ENCODE assay signal across 8 cellular contexts in genomic region chr2:88600038-88600465, GRCh38. TPM values are rescaled to one million over a fixed set of nuclear protein-coding genes. Genes with fewer than 3 reads are reported as not detected.
DNase-seq lines count a peak whose midpoint lies in the region; ATAC-seq, FAIRE-seq and TF ChIP-seq lines count a peak whose summit lies in the region.

No MANE protein-coding gene starts in this region.

- H3K4me1 Mint-ChIP-seq in CD14-positive monocyte, result peaks cover 12% of the 10 kb centered on the region
- H3K4me1 Mint-ChIP-seq in activated CD8-positive, alpha-beta T cell treated with anti-CD3 and anti-CD28 coated beads, Interleukin-2, amount 10 ng/mL, durations not matched to agents 7 days and 5 days (ENCODE audit: low read depth), result peaks cover 18% of the 10 kb centered on the region
- peaks cover 25 to 78% (median 49%) of the 10 kb centered on the region in 4 donors for H3K4me1 Mint-ChIP-seq in naive thymus-derived CD8-positive, alpha-beta T cell

- H3K27ac Mint-ChIP-seq in CD14-positive monocyte, result peak overlapping the region in 4 of 7 donors; percentile 27 to 81 (median 48)
- no peak overlapping the region for H3K27ac Mint-ChIP-seq in activated CD8-positive, alpha-beta T cell treated with anti-CD3 and anti-CD28 coated beads, Interleukin-2, amount 10 ng/mL, durations not matched to agents 7 days and 5 days
- peak overlapping the region in 5 of 10 donors; percentile 55 to 85 (median 69) for H3K27ac Mint-ChIP-seq in naive thymus-derived CD8-positive, alpha-beta T cell

- peak; percentile 82 for DNase-seq in CD14-positive monocyte (ENCODE audit: low spot score)
- DNase-seq in NCI-H446 treated with DMSO at 0.1 percent for 48 hours (lab: John Stamatoyannopoulos, UW), result peak; percentile 97
- peak; percentile 60 for DNase-seq in activated CD8-positive, alpha-beta T cell treated with anti-CD3 and anti-CD28 coated beads, Interleukin-2, amount 10 ng/mL, durations not matched to agents 7 days and 5 days
- peak; percentile 48 to 72 for DNase-seq in erythroblast (lab: John Stamatoyannopoulos, UW)
- DNase-seq in naive thymus-derived CD8-positive, alpha-beta T cell, result peak in 9 of 10 donors; percentile 2 to 66 (median 19)
- DNase-seq in urothelium cell line (ENCODE audit: low spot score), result peak; percentile 90

- FAIRE-seq in urothelium cell line (lab: Jason Lieb, UNC), result peak; percentile 69

- POLR2A ChIA-PET in activated CD8-positive, alpha-beta T cell treated with anti-CD3 and anti-CD28 coated beads, Interleukin-2, amount 10 ng/mL, durations not matched to agents 7 days and 5 days (lab: Charles Lee), result interaction anchor here (0.7 to 2.2 kb wide), 2 partner anchors 27 to 92 kb away, joined by 3 to 19 read pairs; partner anchors contain the start of gene EIF2AK3
- POLR2A ChIA-PET in naive thymus-derived CD8-positive, alpha-beta T cell (lab: Charles Lee), result interaction anchor here (0.5 to 2.1 kb wide), 2 partner anchors 13 to 27 kb away, joined by 6 to 7 read pairs; partner anchors contain the start of gene EIF2AK3

- ATAC-seq in GM19025 (IDR thresholded peaks at IDR 0.05; ENCODE audit: low read depth, unreplicated experiment) (peak; percentile 99), HG03108 (IDR thresholded peaks at IDR 0.05; ENCODE audit: unreplicated experiment) (peak; percentile 96)
- peak; percentile 100 for ATAC-seq in activated CD8-positive, alpha-beta T cell treated with anti-CD3 and anti-CD28 coated beads, Interleukin-2, amount 10 ng/mL, durations not matched to agents 7 days and 5 days
- ATAC-seq in naive thymus-derived CD8-positive, alpha-beta T cell, result peak; percentile 98

- TF ChIP-seq CTCF in CD14-positive monocyte (IDR thresholded peaks at IDR 0.05), result no peak

- H3K4me3 Mint-ChIP-seq in CD14-positive monocyte, result no peak overlapping the region
- no peak overlapping the region for H3K4me3 Mint-ChIP-seq in activated CD8-positive, alpha-beta T cell treated with anti-CD3 and anti-CD28 coated beads, Interleukin-2, amount 10 ng/mL, durations not matched to agents 7 days and 5 days
- peak overlapping the region in 1 of 10 donors; percentile 45 for H3K4me3 Mint-ChIP-seq in naive thymus-derived CD8-positive, alpha-beta T cell

- H3K9me3 Mint-ChIP-seq in CD14-positive monocyte, result peaks cover 0 to 2% (median 0%) of the 10 kb centered on the region in 7 donors
- no peaks in the 10 kb centered on the region for H3K9me3 Mint-ChIP-seq in activated CD8-positive, alpha-beta T cell treated with anti-CD3 and anti-CD28 coated beads, Interleukin-2, amount 10 ng/mL, durations not matched to agents 7 days and 5 days (ENCODE audit: insufficient read depth)
- no peaks in the 10 kb centered on the region for H3K9me3 Mint-ChIP-seq in naive thymus-derived CD8-positive, alpha-beta T cell

- no peak for TF ChIP-seq POLR2A in erythroblast (IDR thresholded peaks at IDR 0.05; ENCODE audit: low read length)

- H3K36me3 Mint-ChIP-seq in CD14-positive monocyte, result peaks cover 9 to 14% of the 10 kb centered on the region in 2 donors
- H3K36me3 Mint-ChIP-seq in activated CD8-positive, alpha-beta T cell treated with anti-CD3 and anti-CD28 coated beads, Interleukin-2, amount 10 ng/mL, durations not matched to agents 7 days and 5 days (ENCODE audit: low read depth), result no peaks in the 10 kb centered on the region
- peaks cover 0 to 12% (median 0%) of the 10 kb centered on the region in 3 donors for H3K36me3 Mint-ChIP-seq in naive thymus-derived CD8-positive, alpha-beta T cell

- intact Hi-C loops in CD14-positive monocyte (cut with micrococcal nuclease), result no loop called here

- H3K27me3 Mint-ChIP-seq in CD14-positive monocyte (ENCODE audit: low read depth in 3 of 3), result no peaks in the 10 kb centered on the region
- H3K27me3 Mint-ChIP-seq in activated CD8-positive, alpha-beta T cell treated with anti-CD3 and anti-CD28 coated beads, Interleukin-2, amount 10 ng/mL, durations not matched to agents 7 days and 5 days (ENCODE audit: low read depth), result no peaks in the 10 kb centered on the region
- H3K27me3 Mint-ChIP-seq in naive thymus-derived CD8-positive, alpha-beta T cell, result no peaks in the 10 kb centered on the region

- CTCF ChIA-PET in activated CD8-positive, alpha-beta T cell treated with anti-CD3 and anti-CD28 coated beads, Interleukin-2, amount 10 ng/mL, durations not matched to agents 7 days and 5 days (lab: Charles Lee), result interaction anchor here (0.9 to 1.9 kb wide), 5 partner anchors 10 to 91 kb away, joined by 4 to 10 read pairs (median 5); partner anchors contain the start of gene RPIA

RNA-seq across cellular contexts. Expression of gene EIF2AK3, which starts 27.2 kb away (rescaled TPM):
- polyA plus RNA-seq in CD14-positive monocyte, result 1 to 10 TPM; 2.0 to 2.3 TPM
- total RNA-seq in activated CD8-positive, alpha-beta T cell treated with anti-CD3 and anti-CD28 coated beads, Interleukin-2, amount 10 ng/mL, durations not matched to agents 7 days and 5 days, result 10 to 100 TPM; 18.4 to 19.7 TPM
- total RNA-seq in naive thymus-derived CD8-positive, alpha-beta T cell, result 10 to 100 TPM; 28.4 to 29.8 TPM
- polyA plus RNA-seq in naive thymus-derived CD8-positive, alpha-beta T cell, result 1 to 10 TPM; 3.1 to 8.9 (median 3.1) TPM

Comparison
In these comparisons a context has a peak if more than half of its experiments do, and no peak if none do; other contexts are left out.
1. Peak in every context shown above with its lines: DNase-seq and ATAC-seq.
2. DNase-seq: peak in every context shown above with its lines; median percentile 97 in NCI-H446 treated with DMSO at 0.1 percent for 48 hours; 90 in urothelium cell line; 82 in CD14-positive monocyte; 60 in activated CD8-positive, alpha-beta T cell treated with anti-CD3 and anti-CD28 coated beads, Interleukin-2, amount 10 ng/mL, durations not matched to agents 7 days and 5 days; 60 in erythroblast; 19 in naive thymus-derived CD8-positive, alpha-beta T cell.